Comparison of ENCODE assay signal across 23 cellular contexts in the genomic region with DNA sequence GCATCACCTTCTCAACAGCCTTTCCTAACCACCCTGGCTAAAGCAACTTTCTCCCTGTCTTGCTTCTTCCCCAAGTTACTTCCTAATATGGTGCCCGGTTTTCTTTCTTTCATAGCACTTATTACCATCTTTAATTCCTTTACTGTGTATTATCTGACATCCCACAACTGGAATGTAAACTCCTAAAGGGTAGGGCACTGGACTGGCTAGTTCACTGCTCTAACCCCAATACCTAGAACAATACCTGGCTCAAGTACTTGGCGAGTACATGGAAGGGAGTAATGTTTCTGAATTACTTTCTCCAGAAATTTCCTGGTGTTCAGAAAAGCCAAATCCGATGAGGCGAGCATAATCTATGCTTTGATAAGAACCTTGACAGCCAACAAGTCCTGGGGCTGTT. TPM values are rescaled to one million over a fixed set of nuclear protein-coding genes. Genes with fewer than 3 reads are reported as not detected.
A peak's percentile ranks its signal among the peaks of the same experiment; 100 is the strongest.
DNase-seq lines count a peak whose midpoint lies in the region; ATAC-seq lines count a peak whose summit lies in the region.
"Had no signal": no experiment of that assay in that cellular context is flagged by ENCODE, and none has a peak within 500 bp of the region (broad histone marks: within the 10 kb centered on the region; RNA-seq: fewer than 3 reads in every experiment).

No MANE protein-coding gene starts in this region.

- peak overlapping the region; percentile 36 for H3K27ac ChIP-seq in epithelial cell of prostate
- H3K27ac ChIP-seq: BLaER1 had no signal

- DNase-seq in astrocyte of the hippocampus (ENCODE audit: low read depth, low spot score) (peak; percentile 19), epithelial cell of prostate (ENCODE audit: low read depth, low spot score) (no peak), ecto neural progenitor cell (ENCODE audit: low spot score) (no peak), UCSD-AML1 (lab: John Stamatoyannopoulos, UW; ENCODE audit: unreplicated experiment) (no peak)
- no peak for DNase-seq in stimulated activated naive CD8-positive, alpha-beta T cell treated with anti-CD3 and anti-CD28 coated beads, Interleukin-15, Interleukin-2, amounts not matched to agents 100 U/mL and 50 U/mL, for 24 hours
- DNase-seq: 8988T; ACHN; BE2C; C1 segment of cervical spinal cord; CD4-positive, alpha-beta memory T cell; CD4-positive, CD25-positive, alpha-beta regulatory T cell; CD8-positive, alpha-beta memory T cell; COR-L47; DMS 273 treated with DMSO at 0.1 percent for 48 hours; DMS153; DMS53; DMS79; DND-41; EL; GDM1 had no signal

- ATAC-seq in esophagus mucosa: peak; percentile 92
- ATAC-seq in stimulated activated naive CD8-positive, alpha-beta T cell treated with anti-CD3 and anti-CD28 coated beads, Interleukin-15, Interleukin-2, amounts not matched to agents 100 U/mL and 50 U/mL, for 24 hours: no peak
- ATAC-seq: GM12878 had no signal

RNA-seq across cellular contexts. Expression of gene RNF103, which starts 22.7 kb away (rescaled TPM):
- 12.6 TPM for total RNA-seq in esophagus mucosa
